8 cellular contexts compared by ENCODE assay signal in the genomic region with DNA sequence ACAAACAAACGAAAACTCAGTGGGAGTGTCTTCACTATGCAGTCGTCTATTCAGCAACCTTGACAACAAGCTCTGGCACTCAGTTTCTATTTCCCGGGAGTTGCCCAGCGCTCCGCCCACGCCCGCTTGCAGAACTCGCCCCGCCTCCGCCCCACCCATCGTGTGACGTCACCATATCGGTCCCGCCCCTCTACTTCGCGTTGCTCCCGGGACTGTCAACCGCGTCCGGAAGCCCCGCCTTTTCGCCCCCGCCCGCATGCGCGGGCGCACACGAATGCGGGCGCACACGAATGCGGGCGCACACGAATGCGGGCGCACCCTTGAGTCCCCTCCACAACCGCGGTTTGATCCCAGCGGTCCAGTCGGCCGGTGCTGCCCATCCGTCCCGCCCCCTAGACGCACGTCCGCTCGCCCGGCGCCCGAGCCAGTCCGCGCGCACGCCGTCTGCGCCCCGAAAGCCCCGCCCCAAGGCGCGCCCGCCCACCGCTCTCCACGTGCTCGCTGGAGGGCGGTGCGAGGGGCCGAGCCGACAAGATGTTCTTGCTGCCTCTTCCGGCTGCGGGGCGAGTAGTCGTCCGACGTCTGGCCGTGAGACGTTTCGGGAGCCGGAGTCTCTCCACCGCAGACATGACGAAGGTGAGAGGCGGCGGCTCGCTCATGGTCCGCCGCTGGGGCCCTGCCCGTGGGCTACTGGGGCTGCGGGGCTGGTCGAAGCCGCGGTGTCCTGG. TPM values are rescaled to one million over a fixed set of nuclear protein-coding genes. Genes with fewer than 3 reads are reported as not detected.
A peak's percentile ranks its signal among the peaks of the same experiment; 100 is the strongest.
DNase-seq lines count a peak whose midpoint lies in the region; ATAC-seq and TF ChIP-seq lines count a peak whose summit lies in the region.

TSS of gene LAP3 (plus strand) at position 267 of the 728 bp plus-strand sequence. CDS start at position 535, 268 bp downstream.

- no CpG with 5 or more reads among the region's 90 CpGs for WGBS in iPS DF 6.9 (ENCODE audit: insufficient coverage, insufficient read length)

- TF ChIP-seq CTCF in brain microvascular endothelial cell (IDR thresholded peaks at IDR 0.05; ENCODE audit: low read depth, low read length, missing control alignments): no peak
- no peak for TF ChIP-seq CTCF in gastrocnemius medialis (IDR thresholded peaks at IDR 0.05 in 4 of 5, conservative IDR thresholded peaks at IDR 0.05 in 1 of 5)

- intact Hi-C loops in gastrocnemius medialis (cut with DNase I; ENCODE audit: low total_unique reads): loop anchor here (1.0 to 2.0 kb wide), 4 partner anchors 37 to 444 kb away; partner anchors contain the start of genes DCAF16, LCORL, MED28 and NCAPG

- ATAC-seq in GM18520 (IDR thresholded peaks at IDR 0.05; ENCODE audit: unreplicated experiment) (peak; percentile 85), HG03064 (IDR thresholded peaks at IDR 0.05; ENCODE audit: low read depth, unreplicated experiment) (peak; percentile 87), gastrocnemius medialis (peak; percentile 90 to 93)

- peaks cover 3% of the 10 kb centered on the region for H3K4me1 ChIP-seq in iPS DF 6.9 (ENCODE audit: control insufficient read depth, insufficient read depth, low read length)
- H3K4me1 ChIP-seq in gastrocnemius medialis: peaks cover 16 to 28% of the 10 kb centered on the region in 2 donors

- H3K4me3 ChIP-seq in brain microvascular endothelial cell (ENCODE audit: low read depth, low read length) (peak within 1 kb of the TSS; percentile 76), iPS DF 6.9 (ENCODE audit: low read length) (peak within 1 kb of the TSS; percentile 64; the same call in 1 of the 2 replicates), gastrocnemius medialis (peak within 1 kb of the TSS; percentile 81 to 93 (median 87))

- H3K27ac ChIP-seq in brain microvascular endothelial cell (peak within 1 kb of the TSS; percentile 71), iPS DF 6.9 (ENCODE audit: low read length) (no peak within 1 kb of the TSS), gastrocnemius medialis (peak within 1 kb of the TSS; percentile 86 to 95 (median 90))

- peaks cover 5% of the 10 kb centered on the region for H3K36me3 ChIP-seq in brain microvascular endothelial cell (replicated peaks)
- H3K36me3 ChIP-seq in iPS DF 6.9 (ENCODE audit: control insufficient read depth, insufficient read depth, low read length): no peaks in the 10 kb centered on the region
- peaks cover 0 to 16% of the 10 kb centered on the region in 2 donors for H3K36me3 ChIP-seq in gastrocnemius medialis

- TF ChIP-seq POLR2A in gastrocnemius medialis (IDR thresholded peaks at IDR 0.05): peak; percentile 80 to 90

- in situ Hi-C loops in brain microvascular endothelial cell (cut with HindIII; ENCODE audit: low pct_ligation_motif_present, low sequenced_read_pairs): no loop called here
- in situ Hi-C loops in gastrocnemius medialis (cut with MboI; ENCODE audit: low sequenced_read_pairs in 4 of 4): loop anchor here in 2 of 4 donors (10.0 to 25.0 kb wide), 2 partner anchors 228 to 435 kb away; partner anchors contain the start of gene LCORL (in 2 of the 2)

- no peaks in the 10 kb centered on the region for H3K9me3 ChIP-seq in iPS DF 6.9 (ENCODE audit: control insufficient read depth, insufficient read depth, low read length)
- H3K9me3 ChIP-seq in gastrocnemius medialis: no peaks in the 10 kb centered on the region

- H3K27me3 ChIP-seq in brain microvascular endothelial cell (replicated peaks): no peaks in the 10 kb centered on the region
- H3K27me3 ChIP-seq in iPS DF 6.9 (ENCODE audit: control insufficient read depth, insufficient read depth, low read length): no peaks in the 10 kb centered on the region
- H3K27me3 ChIP-seq in gastrocnemius medialis: no peaks in the 10 kb centered on the region

- DNase-seq in 8988T (peak; percentile 81), NCI-H2107 treated with DMSO at 0.1 percent for 48 hours (lab: John Stamatoyannopoulos, UW; ENCODE audit: unreplicated experiment) (peak; percentile 80), UCSD-AML1 (lab: John Stamatoyannopoulos, UW; ENCODE audit: unreplicated experiment) (peak; percentile 99), brain microvascular endothelial cell (peak; percentile 96), iPS DF 6.9 (ENCODE audit: low read depth, low spot score) (peak; percentile 68), gastrocnemius medialis (peak; percentile 94 to 97)

RNA-seq across cellular contexts. Expression of gene LAP3, which starts in this region (rescaled TPM):
- 10 to 100 TPM; 63.7 to 85.2 (median 76.5) TPM for total RNA-seq in gastrocnemius medialis
